In the genomic region with DNA sequence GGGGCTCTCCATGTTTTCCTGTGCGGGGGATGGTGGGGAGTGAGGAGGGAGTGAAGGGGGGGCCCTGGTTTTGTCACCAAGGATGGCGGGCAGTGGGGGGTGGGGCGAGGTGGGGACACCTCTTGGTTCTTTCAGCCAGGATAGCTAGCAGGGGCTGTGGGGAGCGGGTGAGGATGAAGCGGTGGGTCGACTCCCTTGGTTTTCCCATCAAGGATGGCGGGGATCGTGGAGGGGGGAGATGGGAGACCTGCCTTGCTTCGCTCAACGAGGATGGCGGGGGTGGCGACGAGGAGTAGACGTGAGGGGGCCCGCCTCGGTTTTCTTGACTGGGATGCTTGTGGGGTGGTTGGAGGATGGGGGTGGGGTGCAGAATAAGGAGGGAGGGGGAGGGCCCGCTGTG, we compare ENCODE assay signal across 7 cellular contexts. TPM values are rescaled to one million over a fixed set of nuclear protein-coding genes. Genes with fewer than 3 reads are reported as not detected.
DNase-seq lines count a peak whose midpoint lies in the region; ATAC-seq and TF ChIP-seq lines count a peak whose summit lies in the region.

No MANE protein-coding gene starts in this region.

- no peak for ATAC-seq in activated CD8-positive, alpha-beta T cell treated with anti-CD3 and anti-CD28 coated beads for 36 hours

- peak overlapping the region in 2 of 3 donors; percentile 67 to 72 for H3K9ac ChIP-seq in skeletal muscle tissue (ENCODE audit: low read depth in 1 of 3, low read length in 3 of 3)

- H3K27me3 ChIP-seq in left ventricle myocardium inferior (ENCODE audit: low read depth) (no peaks in the 10 kb centered on the region), skeletal muscle tissue (ENCODE audit: control insufficient read depth in 3 of 3, insufficient read depth in 3 of 3, low read length in 3 of 3) (peaks cover 0 to 9% (median 0%) of the 10 kb centered on the region in 3 donors)

- H3K9me3 ChIP-seq in left ventricle myocardium inferior (replicated peaks), result no peaks in the 10 kb centered on the region
- no peaks in the 10 kb centered on the region for H3K9me3 ChIP-seq in skeletal muscle tissue (ENCODE audit: control insufficient read depth in 3 of 3, low read length in 3 of 3)

- no peaks in the 10 kb centered on the region for H3K36me3 Mint-ChIP-seq in activated CD8-positive, alpha-beta T cell treated with anti-CD3 and anti-CD28 coated beads for 36 hours (ENCODE audit: low read depth)

- H3K4me3 ChIP-seq in HFF-Myc (replicated peaks; ENCODE audit: low read depth, low read length), result peak overlapping the region; percentile 49
- H3K4me3 ChIP-seq in left ventricle myocardium inferior, result peak overlapping the region; percentile 81
- H3K4me3 ChIP-seq in skeletal muscle tissue (ENCODE audit: low read length in 3 of 3), result peak overlapping the region; percentile 54 to 65 (median 63)

- DNase-seq in HFF-Myc (ENCODE audit: extremely low read depth, low read depth), result no peak
- DNase-seq in activated CD8-positive, alpha-beta T cell treated with anti-CD3 and anti-CD28 coated beads for 36 hours, result no peak
- no peak for DNase-seq in left ventricle myocardium inferior
- DNase-seq in SW480 (ENCODE audit: low spot score), result no peak
- DNase-seq in T1000 (lab: John Stamatoyannopoulos, UW), result no peak
- DNase-seq in NCI-H187 treated with DMSO at 0.1 percent for 48 hours (lab: John Stamatoyannopoulos, UW), result no peak

- H3K4me3 Mint-ChIP-seq in activated CD8-positive, alpha-beta T cell treated with anti-CD3 and anti-CD28 coated beads for 36 hours, result peak overlapping the region; percentile 49

- H3K36me3 ChIP-seq in left ventricle myocardium inferior, result no peaks in the 10 kb centered on the region
- no peaks in the 10 kb centered on the region for H3K36me3 ChIP-seq in skeletal muscle tissue (ENCODE audit: control insufficient read depth in 3 of 3, insufficient read depth in 3 of 3, low read length in 3 of 3)

- POLR2A ChIA-PET in activated CD8-positive, alpha-beta T cell treated with anti-CD3 and anti-CD28 coated beads for 36 hours (lab: Charles Lee), result no interaction called here

- intact Hi-C loops in activated CD8-positive, alpha-beta T cell treated with anti-CD3 and anti-CD28 coated beads for 36 hours (cut with micrococcal nuclease), result no loop called here
- intact Hi-C loops in left ventricle myocardium inferior (cut with micrococcal nuclease), result no loop called here

- H3K27ac Mint-ChIP-seq in activated CD8-positive, alpha-beta T cell treated with anti-CD3 and anti-CD28 coated beads for 36 hours, result no peak overlapping the region

- H3K4me1 ChIP-seq in left ventricle myocardium inferior, result peaks cover 23% of the 10 kb centered on the region
- peaks cover 0 to 4% (median 3%) of the 10 kb centered on the region in 3 donors for H3K4me1 ChIP-seq in skeletal muscle tissue (ENCODE audit: control insufficient read depth in 3 of 3, insufficient read depth in 3 of 3, low read length in 3 of 3)

- H3K27me3 Mint-ChIP-seq in activated CD8-positive, alpha-beta T cell treated with anti-CD3 and anti-CD28 coated beads for 36 hours, result peaks cover 4% of the 10 kb centered on the region

- TF ChIP-seq CTCF in HFF-Myc (IDR thresholded peaks at IDR 0.05; ENCODE audit: low read depth, low read length, missing control alignments) (no peak), left ventricle myocardium inferior (IDR thresholded peaks at IDR 0.05; ENCODE audit: borderline replicate concordance) (no peak)
- no peak for TF ChIP-seq CTCF in activated CD8-positive, alpha-beta T cell treated with anti-CD3 and anti-CD28 coated beads for 36 hours (IDR thresholded peaks at IDR 0.05)

- CTCF ChIA-PET in activated CD8-positive, alpha-beta T cell treated with anti-CD3 and anti-CD28 coated beads for 36 hours (lab: Charles Lee), result interaction anchor here (3.5 kb wide), 1 partner anchor 120 kb away, joined by 12 read pairs; no protein-coding TSS in a partner anchor

- H3K27ac ChIP-seq in left ventricle myocardium inferior (replicated peaks) (peak overlapping the region; percentile 94), skeletal muscle tissue (ENCODE audit: low read depth, low read length) (peak overlapping the region; percentile 62)

- peaks cover 27% of the 10 kb centered on the region for H3K4me1 Mint-ChIP-seq in activated CD8-positive, alpha-beta T cell treated with anti-CD3 and anti-CD28 coated beads for 36 hours (ENCODE audit: low read depth)

- H3K9me3 Mint-ChIP-seq in activated CD8-positive, alpha-beta T cell treated with anti-CD3 and anti-CD28 coated beads for 36 hours, result peaks cover 1% of the 10 kb centered on the region

RNA-seq across cellular contexts. Expression of a gene that starts 0.6 kb away (rescaled TPM):
- 10 to 100 TPM; 17.9 to 18.4 TPM for total RNA-seq in activated CD8-positive, alpha-beta T cell treated with anti-CD3 and anti-CD28 coated beads for 36 hours
- total RNA-seq in left ventricle myocardium inferior (1,867 TPM), skeletal muscle tissue (888 TPM)

Comparison
In these comparisons a context has a peak if more than half of its experiments do, and no peak if none do; other contexts are left out.
1. RNA of a gene that starts 0.6 kb away (total RNA-seq): 1,867 TPM in left ventricle myocardium inferior (single experiment) and 888 TPM in skeletal muscle tissue (single experiment); 17.9 to 18.4 TPM in activated CD8-positive, alpha-beta T cell treated with anti-CD3 and anti-CD28 coated beads for 36 hours; every median in the first group is over 10 times any median in the second.
2. Peak in every context shown above with its lines, with median percentiles within 50 percentile points of each other: H3K4me3 ChIP-seq.